14 cellular contexts compared by ENCODE assay signal in genomic region chr9:98908897-98909634, GRCh38. TPM values are rescaled to one million over a fixed set of nuclear protein-coding genes. Genes with fewer than 3 reads are reported as not detected.
A peak's percentile ranks its signal among the peaks of the same experiment; 100 is the strongest.
DNase-seq lines count a peak whose midpoint lies in the region; ATAC-seq and TF ChIP-seq lines count a peak whose summit lies in the region.
"Had no signal": no experiment of that assay in that cellular context is flagged by ENCODE, and none has a peak within 500 bp of the region (broad histone marks: within the 10 kb centered on the region; RNA-seq: fewer than 3 reads in every experiment).

No MANE protein-coding gene starts in this region.

- H3K36me3 Mint-ChIP-seq in CD14-positive monocyte (no peaks in the 10 kb centered on the region), neural progenitor cell (no peaks in the 10 kb centered on the region)
- H3K36me3 Mint-ChIP-seq: naive thymus-derived CD4-positive, alpha-beta T cell had no signal

- TF ChIP-seq CTCF in Peyer's patch (IDR thresholded peaks at IDR 0.05), result no peak
- no peak for TF ChIP-seq CTCF in parathyroid adenoma (IDR thresholded peaks at IDR 0.05)
- no peak for TF ChIP-seq CTCF in CD14-positive monocyte (IDR thresholded peaks at IDR 0.05)
- no peak for TF ChIP-seq CTCF in neural progenitor cell (IDR thresholded peaks at IDR 0.05)

- DNase-seq in AG08396 (ENCODE audit: low spot score) (peak; percentile 38), Peyer's patch (no peak), fibroblast of peridontal ligament (ENCODE audit: extremely low read depth) (peak; percentile 84), CD14-positive monocyte (ENCODE audit: low spot score) (no peak), neural progenitor cell (ENCODE audit: low spot score) (no peak)
- DNase-seq in activated T-cell treated with anti-CD3 and anti-CD28 coated beads, Interleukin-2, amount 50 U/mL, for 1 hour, result no peak
- DNase-seq: activated T-cell treated with anti-CD3 and anti-CD28 coated beads for 4 hours; naive thymus-derived CD4-positive, alpha-beta T cell; NCI-H2029 treated with DMSO at 0.1 percent for 48 hours; OCI-M1; stimulated activated CD4-positive, alpha-beta T cell treated with anti-CD3 and anti-CD28 coated beads, Interleukin-2, amount 100 ng/mL, for 24 hours had no signal

- H3K4me2 ChIP-seq in parathyroid adenoma (ENCODE audit: low read length) (no peak overlapping the region), neural progenitor cell (no peak overlapping the region)

- H3K4me3 Mint-ChIP-seq in CD14-positive monocyte, result no peak overlapping the region
- H3K4me3 Mint-ChIP-seq in neural progenitor cell, result no peak overlapping the region
- H3K4me3 Mint-ChIP-seq: central memory CD8-positive, alpha-beta T cell; naive thymus-derived CD4-positive, alpha-beta T cell had no signal

- intact Hi-C loops in CD14-positive monocyte (cut with micrococcal nuclease), result no loop called here

- H3K27ac Mint-ChIP-seq in CD14-positive monocyte, result no peak overlapping the region
- H3K27ac Mint-ChIP-seq in neural progenitor cell, result no peak overlapping the region
- H3K27ac Mint-ChIP-seq: naive thymus-derived CD4-positive, alpha-beta T cell had no signal

- H3F3A ChIP-seq in neural progenitor cell (ENCODE audit: low read depth), result no peaks in the 10 kb centered on the region

- H3K9ac ChIP-seq in parathyroid adenoma, result no peak overlapping the region
- H3K9ac ChIP-seq in neural progenitor cell, result no peak overlapping the region

- H2AFZ ChIP-seq in parathyroid adenoma, result no peak overlapping the region
- H2AFZ ChIP-seq in neural progenitor cell (replicated peaks), result no peak overlapping the region

- H3K9me3 ChIP-seq in Peyer's patch (no peaks in the 10 kb centered on the region), parathyroid adenoma (ENCODE audit: control insufficient read depth, low read length) (no peaks in the 10 kb centered on the region), neural progenitor cell (ENCODE audit: low read depth) (no peaks in the 10 kb centered on the region)

- H3K79me2 ChIP-seq in parathyroid adenoma (no peaks in the 10 kb centered on the region), neural progenitor cell (ENCODE audit: low read depth) (no peaks in the 10 kb centered on the region)

- no peak overlapping the region for H3K4me3 ChIP-seq in Peyer's patch
- H3K4me3 ChIP-seq in parathyroid adenoma (ENCODE audit: low read depth, low read length), result no peak overlapping the region
- no peak overlapping the region for H3K4me3 ChIP-seq in neural progenitor cell

- no peak for TF ChIP-seq POLR2A in Peyer's patch (IDR thresholded peaks at IDR 0.05)

- H3K4me1 Mint-ChIP-seq in CD14-positive monocyte, result no peaks in the 10 kb centered on the region
- H3K4me1 Mint-ChIP-seq in neural progenitor cell, result peaks cover 4% of the 10 kb centered on the region
- H3K4me1 Mint-ChIP-seq: central memory CD8-positive, alpha-beta T cell; naive thymus-derived CD4-positive, alpha-beta T cell had no signal

- H3K27me3 ChIP-seq in Peyer's patch (no peaks in the 10 kb centered on the region), parathyroid adenoma (ENCODE audit: control insufficient read depth, insufficient read depth, low read length) (no peaks in the 10 kb centered on the region), neural progenitor cell (no peaks in the 10 kb centered on the region)

- H3K4me1 ChIP-seq in Peyer's patch (peaks cover 0 to 6% (median 0%) of the 10 kb centered on the region in 4 donors), parathyroid adenoma (no peaks in the 10 kb centered on the region), neural progenitor cell (peaks cover 10% of the 10 kb centered on the region)

- ATAC-seq in HG03095 (IDR thresholded peaks at IDR 0.05; ENCODE audit: unreplicated experiment), result no peak
- ATAC-seq: naive thymus-derived CD4-positive, alpha-beta T cell had no signal

- H3K36me3 ChIP-seq in Peyer's patch, result no peaks in the 10 kb centered on the region
- H3K36me3 ChIP-seq in parathyroid adenoma (ENCODE audit: control insufficient read depth, insufficient read depth, low read length), result no peaks in the 10 kb centered on the region
- H3K36me3 ChIP-seq in neural progenitor cell, result no peaks in the 10 kb centered on the region

- H3K27ac ChIP-seq in Peyer's patch, result peak overlapping the region in 3 of 4 donors; percentile 46 to 73 (median 67)
- H3K27ac ChIP-seq in parathyroid adenoma, result peak overlapping the region; percentile 19
- H3K27ac ChIP-seq in neural progenitor cell, result no peak overlapping the region

- H4K20me1 ChIP-seq in neural progenitor cell (ENCODE audit: low read depth), result no peaks in the 10 kb centered on the region

- no peaks in the 10 kb centered on the region for H3K9me3 Mint-ChIP-seq in CD14-positive monocyte
- no peaks in the 10 kb centered on the region for H3K9me3 Mint-ChIP-seq in neural progenitor cell
- H3K9me3 Mint-ChIP-seq: central memory CD8-positive, alpha-beta T cell had no signal

- H3K27me3 Mint-ChIP-seq in CD14-positive monocyte (ENCODE audit: low read depth in 3 of 3) (peaks cover 0 to 2% (median 0%) of the 10 kb centered on the region in 3 donors), neural progenitor cell (ENCODE audit: insufficient read depth, low read depth) (peaks cover 10% of the 10 kb centered on the region)

RNA-seq across cellular contexts. Expression of gene COL15A1, which starts 34.6 kb away (rescaled TPM):
- total RNA-seq in Peyer's patch, result 10 to 100 TPM in 1 of 4 donors, 1 to 10 TPM in 3; 1.4 to 16.5 (median 5.6) TPM
- under 1 TPM; 0.11 to 0.14 TPM for polyA plus RNA-seq in CD14-positive monocyte
- total RNA-seq in neural progenitor cell (ENCODE audit: low replicate concordance), result 0.71 and 3.2 TPM in 2 replicates
- polyA plus RNA-seq: naive thymus-derived CD4-positive, alpha-beta T cell had no signal

Comparison
In these comparisons a context has a peak if more than half of its experiments do, and no peak if none do; other contexts are left out.
1. DNase-seq: peak in AG08396 (single experiment) and fibroblast of peridontal ligament (single experiment); none in Peyer's patch (0 of 3), activated T-cell treated with anti-CD3 and anti-CD28 coated beads, Interleukin-2, amount 50 U/mL, for 1 hour (single experiment), CD14-positive monocyte (single experiment) and neural progenitor cell (single experiment).